1 cellular context compared by ENCODE assay signal in the genomic region with DNA sequence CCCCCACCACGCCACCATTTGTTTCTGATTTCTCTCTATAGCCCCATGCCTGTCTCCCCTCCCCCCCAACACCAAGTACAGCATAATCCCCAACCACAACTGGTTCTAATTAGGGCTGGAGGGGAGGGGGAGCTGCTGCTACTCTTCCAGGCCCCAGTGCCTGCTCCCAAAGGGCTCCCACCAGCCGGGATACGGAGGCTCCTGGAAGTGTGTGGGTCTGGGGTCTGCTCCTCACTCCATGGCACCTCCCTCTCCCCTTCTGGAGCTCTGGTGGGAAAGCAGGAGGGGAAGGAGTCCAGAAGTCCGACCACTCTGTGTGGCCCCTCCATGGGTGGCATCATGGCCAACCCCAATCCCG.
TF ChIP-seq lines count a peak whose summit lies in the region.

No MANE protein-coding gene starts in this region.

TF ChIP-seq in H1, 55 proteins besides CTCF, POLR2A, EP300 and RAD21:
- TF ChIP-seq SP2 (IDR thresholded peaks at IDR 0.05; ENCODE audit: low read length) (no peak), CHD2 (IDR thresholded peaks at IDR 0.05; ENCODE audit: low read length) (no peak), KDM1A (IDR thresholded peaks at IDR 0.05; ENCODE audit: borderline replicate concordance, low read length) (no peak), NANOG (IDR thresholded peaks at IDR 0.05; ENCODE audit: insufficient read depth, low read depth, low read length, poor library complexity, severe bottlenecking) (no peak), YY1 (IDR thresholded peaks at IDR 0.05; ENCODE audit: low read depth, low read length) (no peak), TEAD4 (IDR thresholded peaks at IDR 0.05; ENCODE audit: low read depth, low read length) (no peak), TAF7 (optimal IDR thresholded peaks at IDR 0.05; ENCODE audit: borderline replicate concordance, low read depth, low read length) (no peak), TAF1 (IDR thresholded peaks at IDR 0.05; ENCODE audit: low read depth, low read length) (no peak), SUZ12 (IDR thresholded peaks at IDR 0.05; ENCODE audit: low read length) (no peak)
